ENCODE assay signal across 8 cellular contexts in genomic region chr5:179607449-179607931, GRCh38. TPM values are rescaled to one million over a fixed set of nuclear protein-coding genes. Genes with fewer than 3 reads are reported as not detected.
DNase-seq lines count a peak whose midpoint lies in the region; ATAC-seq and TF ChIP-seq lines count a peak whose summit lies in the region.

No MANE protein-coding gene starts in this region.

- peaks cover 52% of the 10 kb centered on the region for H3K36me3 ChIP-seq in SK-N-MC (ENCODE audit: insufficient read depth, low read length)
- H3K36me3 ChIP-seq in gastroesophageal sphincter: peaks cover 0 to 89% of the 10 kb centered on the region in 2 donors

- ATAC-seq in gastroesophageal sphincter: no peak
- ATAC-seq in GM19463 (IDR thresholded peaks at IDR 0.05; ENCODE audit: unreplicated experiment): no peak
- ATAC-seq in HG03039 (IDR thresholded peaks at IDR 0.05; ENCODE audit: unreplicated experiment): no peak

- no peaks in the 10 kb centered on the region for H3K27me3 ChIP-seq in gastroesophageal sphincter

- WGBS in gastroesophageal sphincter (ENCODE audit: low coverage in 1 of 2), 2 donors: 37 to 68% methylated on average over 5 to 8 of the region's 10 CpGs

- H3K9me3 Mint-ChIP-seq in progenitor cell of endocrine pancreas (ENCODE audit: low read depth): no peaks in the 10 kb centered on the region

- H3K27ac Mint-ChIP-seq in progenitor cell of endocrine pancreas: peak overlapping the region; percentile 84

- H3K27me3 Mint-ChIP-seq in progenitor cell of endocrine pancreas: no peaks in the 10 kb centered on the region

- no peak for TF ChIP-seq CTCF in gastroesophageal sphincter (IDR thresholded peaks at IDR 0.05)
- no peak for TF ChIP-seq CTCF in progenitor cell of endocrine pancreas (IDR thresholded peaks at IDR 0.05; ENCODE audit: unreplicated experiment)

- no peak overlapping the region for H3K4me3 ChIP-seq in SK-N-MC
- no peak overlapping the region for H3K4me3 ChIP-seq in gastroesophageal sphincter

- DNase-seq in ELR (ENCODE audit: low read depth) (peak; percentile 28), SK-N-MC (ENCODE audit: low read depth, low spot score) (no peak), progenitor cell of endocrine pancreas (ENCODE audit: low spot score, unreplicated experiment) (no peak), NCI-H748 (lab: John Stamatoyannopoulos, UW; ENCODE audit: unreplicated experiment) (no peak)
- DNase-seq in stimulated activated naive CD4-positive, alpha-beta T cell treated with Interleukin-2 at 50 U/mL for 16 hours (lab: John Stamatoyannopoulos, UW): no peak

- peaks cover 22% of the 10 kb centered on the region for H3K36me3 Mint-ChIP-seq in progenitor cell of endocrine pancreas (ENCODE audit: insufficient read depth)

- H3K4me1 ChIP-seq in gastroesophageal sphincter: peaks cover 0 to 90% (median 27%) of the 10 kb centered on the region in 3 donors

- peak overlapping the region; percentile 29; the same call in 1 of the 2 replicates for H3K27ac ChIP-seq in SK-N-MC
- H3K27ac ChIP-seq in gastroesophageal sphincter: peak overlapping the region in 3 of 4 donors; percentile 76 to 78 (median 77)

- H3K9ac ChIP-seq in SK-N-MC (ENCODE audit: insufficient read length): no peak overlapping the region

- TF ChIP-seq POLR2A in gastroesophageal sphincter (IDR thresholded peaks at IDR 0.05): no peak

- peaks cover 9% of the 10 kb centered on the region for H3K4me1 Mint-ChIP-seq in progenitor cell of endocrine pancreas (ENCODE audit: low read depth)

- TF ChIP-seq EP300 in gastroesophageal sphincter (IDR thresholded peaks at IDR 0.05): no peak

- H3K4me3 Mint-ChIP-seq in progenitor cell of endocrine pancreas (ENCODE audit: low read depth): no peak overlapping the region

- H3K9me3 ChIP-seq in SK-N-MC (ENCODE audit: low read depth, low read length) (no peaks in the 10 kb centered on the region), gastroesophageal sphincter (no peaks in the 10 kb centered on the region)

RNA-seq across cellular contexts. Expression of gene HNRNPH1, which starts 16.0 kb away (rescaled TPM):
- total RNA-seq in gastroesophageal sphincter (100 to 1,000 TPM; 250 to 604 (median 331) TPM), progenitor cell of endocrine pancreas (1,377 and 1,392 TPM in 2 replicates)

RNA-seq across cellular contexts. Expression of gene RUFY1, which starts 57.1 kb away (rescaled TPM):
- total RNA-seq in gastroesophageal sphincter (10 to 100 TPM; 38.1 to 59.0 (median 54.8) TPM), progenitor cell of endocrine pancreas (69.1 and 71.2 TPM in 2 replicates)
